ENCODE assay signal across 1 cellular context in the genomic region with DNA sequence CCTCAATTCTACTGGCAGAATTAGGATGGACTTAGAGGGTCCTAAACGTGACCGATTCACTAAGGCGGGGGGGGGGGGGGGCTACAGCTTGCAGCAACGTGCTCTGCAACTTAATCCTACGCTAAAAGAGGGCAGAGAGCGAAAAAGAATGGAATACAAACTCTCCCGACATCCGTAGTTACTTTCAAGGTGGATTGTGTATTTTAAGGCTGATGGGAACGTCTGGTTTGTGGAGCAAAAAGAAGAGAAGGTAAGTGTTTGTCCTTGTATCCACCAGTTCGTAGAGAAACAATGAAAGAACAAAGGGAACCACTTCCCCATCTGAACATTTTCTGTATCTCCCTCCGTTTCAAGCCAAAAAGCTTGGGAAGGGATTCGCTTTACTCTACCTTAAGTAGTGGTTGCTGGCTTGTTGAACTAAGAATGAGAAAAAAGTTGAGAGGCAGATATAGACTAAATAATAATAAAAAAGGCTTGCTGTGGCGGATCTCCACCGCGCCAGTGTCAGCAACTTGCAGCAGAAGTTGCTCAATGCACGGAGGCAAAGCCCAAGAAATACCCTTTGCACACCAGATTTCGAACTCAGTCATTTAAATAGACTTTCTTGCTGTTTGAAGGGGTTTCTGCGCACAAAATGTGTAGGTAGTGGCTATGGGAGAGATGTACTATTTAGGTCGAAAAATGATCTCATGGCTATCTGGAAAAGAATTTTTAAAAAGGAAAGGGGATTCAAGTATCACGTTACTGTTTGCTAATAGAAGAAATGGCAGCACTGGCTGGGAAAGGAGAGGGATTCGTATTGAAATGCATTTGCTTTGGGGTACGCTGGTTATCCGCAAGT.
TF ChIP-seq lines count a peak whose summit lies in the region.

No MANE protein-coding gene starts in this region.

TF ChIP-seq in HepG2, 621 proteins besides CTCF, POLR2A, EP300 and RAD21 (continued from another document and continues in another):
- TF ChIP-seq, protein P1, sequence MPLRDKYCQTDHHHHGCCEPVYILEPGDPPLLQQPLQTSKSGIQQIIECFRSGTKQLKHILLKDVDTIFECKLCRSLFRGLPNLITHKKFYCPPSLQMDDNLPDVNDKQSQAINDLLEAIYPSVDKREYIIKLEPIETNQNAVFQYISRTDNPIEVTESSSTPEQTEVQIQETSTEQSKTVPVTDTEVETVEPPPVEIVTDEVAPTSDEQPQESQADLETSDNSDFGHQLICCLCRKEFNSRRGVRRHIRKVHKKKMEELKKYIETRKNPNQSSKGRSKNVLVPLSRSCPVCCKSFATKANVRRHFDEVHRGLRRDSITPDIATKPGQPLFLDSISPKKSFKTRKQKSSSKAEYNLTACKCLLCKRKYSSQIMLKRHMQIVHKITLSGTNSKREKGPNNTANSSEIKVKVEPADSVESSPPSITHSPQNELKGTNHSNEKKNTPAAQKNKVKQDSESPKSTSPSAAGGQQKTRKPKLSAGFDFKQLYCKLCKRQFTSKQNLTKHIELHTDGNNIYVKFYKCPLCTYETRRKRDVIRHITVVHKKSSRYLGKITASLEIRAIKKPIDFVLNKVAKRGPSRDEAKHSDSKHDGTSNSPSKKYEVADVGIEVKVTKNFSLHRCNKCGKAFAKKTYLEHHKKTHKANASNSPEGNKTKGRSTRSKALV (CRISPR knock-in tag; IDR thresholded peaks at IDR 0.05): no peak
- TF ChIP-seq ZNF296 (CRISPR knock-in tag; conservative IDR thresholded peaks at IDR 0.05) (no peak), TOE1 (CRISPR knock-in tag; IDR thresholded peaks at IDR 0.05) (0 out of 2 replicates have a peak, but pooled peaks have one; percentile 11), ISL2 (CRISPR knock-in tag; IDR thresholded peaks at IDR 0.05) (no peak), ZNF556 (CRISPR knock-in tag; IDR thresholded peaks at IDR 0.05; ENCODE audit: borderline replicate concordance) (no peak), PAX8 (CRISPR knock-in tag; IDR thresholded peaks at IDR 0.05; ENCODE audit: borderline replicate concordance) (no peak), NR2F2 (IDR thresholded peaks at IDR 0.05; ENCODE audit: borderline replicate concordance, low read depth) (no peak), ZSCAN20 (CRISPR knock-in tag; IDR thresholded peaks at IDR 0.05; ENCODE audit: borderline replicate concordance) (no peak), ZNF709 (CRISPR knock-in tag; IDR thresholded peaks at IDR 0.05) (no peak), ZNF616 (CRISPR knock-in tag; IDR thresholded peaks at IDR 0.05; ENCODE audit: low read depth) (no peak), RARG (CRISPR knock-in tag; IDR thresholded peaks at IDR 0.05; ENCODE audit: low read depth) (no peak), ZNF776 (CRISPR knock-in tag; IDR thresholded peaks at IDR 0.05) (no peak), MED8 (CRISPR knock-in tag; IDR thresholded peaks at IDR 0.05; ENCODE audit: insufficient replicate concordance) (peak; percentile 42), THAP11 (CRISPR knock-in tag; IDR thresholded peaks at IDR 0.05) (no peak), ZNF614 (CRISPR knock-in tag; IDR thresholded peaks at IDR 0.05; ENCODE audit: borderline replicate concordance) (no peak), SOX13 (IDR thresholded peaks at IDR 0.05) (peak; percentile 50), SOX13 (CRISPR knock-in tag; conservative IDR thresholded peaks at IDR 0.05 in 1 of 2, IDR thresholded peaks at IDR 0.05 in 1 of 2) (peak; percentile 21 to 49; a peak in 1 of 4 replicates), SKI (IDR thresholded peaks at IDR 0.05; ENCODE audit: partially characterized antibody) (no peak), ZSCAN12 (CRISPR knock-in tag; IDR thresholded peaks at IDR 0.05) (no peak), ZNF343 (CRISPR knock-in tag; IDR thresholded peaks at IDR 0.05) (no peak), MZF1 (CRISPR knock-in tag; IDR thresholded peaks at IDR 0.05; ENCODE audit: borderline replicate concordance) (no peak), TBP (CRISPR knock-in tag; IDR thresholded peaks at IDR 0.05) (no peak), MATR3 (CRISPR knock-in tag; IDR thresholded peaks at IDR 0.05) (no peak), HOXA9 (CRISPR knock-in tag; IDR thresholded peaks at IDR 0.05; ENCODE audit: borderline replicate concordance) (0 out of 2 replicates have a peak, but pooled peaks have one; percentile 10), ZBTB3 (CRISPR knock-in tag; IDR thresholded peaks at IDR 0.05; ENCODE audit: borderline replicate concordance, low read depth) (no peak), ZNF225 (CRISPR knock-in tag; IDR thresholded peaks at IDR 0.05) (no peak), SALL2 (CRISPR knock-in tag; IDR thresholded peaks at IDR 0.05) (no peak), ZNF781 (CRISPR knock-in tag; IDR thresholded peaks at IDR 0.05; ENCODE audit: borderline replicate concordance, not compliant biosample characterization) (no peak), PHF5A (CRISPR knock-in tag; IDR thresholded peaks at IDR 0.05; ENCODE audit: low read depth, unreplicated experiment) (no peak), FOXJ3 (CRISPR knock-in tag; IDR thresholded peaks at IDR 0.05; ENCODE audit: borderline replicate concordance) (no peak), ATF7-NPFF (CRISPR knock-in tag; IDR thresholded peaks at IDR 0.05; ENCODE audit: low read depth) (peak; percentile 32; the same call in 1 of the 2 replicates), ATF1 (CRISPR knock-in tag; IDR thresholded peaks at IDR 0.05) (0 out of 2 replicates have a peak, but pooled peaks have one; percentile 13), ISX (CRISPR knock-in tag; conservative IDR thresholded peaks at IDR 0.05) (no peak), ZNF816 (CRISPR knock-in tag; IDR thresholded peaks at IDR 0.05; ENCODE audit: borderline replicate concordance) (peak; percentile 35; the same call in 1 of the 2 replicates), CEBPB (IDR thresholded peaks at IDR 0.05; ENCODE audit: borderline replicate concordance, low read depth, low read length) (peak; percentile 96), ZNF12 (CRISPR knock-in tag; IDR thresholded peaks at IDR 0.05) (no peak), ZNF670 (CRISPR knock-in tag; IDR thresholded peaks at IDR 0.05; ENCODE audit: borderline replicate concordance) (peak; percentile 58), SMC3 (IDR thresholded peaks at IDR 0.05; ENCODE audit: low read length) (peak; percentile 16; the same call in 1 of the 2 replicates), ZKSCAN5 (CRISPR knock-in tag; IDR thresholded peaks at IDR 0.05) (no peak), NCOA1 (CRISPR knock-in tag; IDR thresholded peaks at IDR 0.05) (no peak), RORA (CRISPR knock-in tag; IDR thresholded peaks at IDR 0.05) (no peak), ZBTB7B (CRISPR knock-in tag; IDR thresholded peaks at IDR 0.05) (no peak)
- TF ChIP-seq, protein P2, sequence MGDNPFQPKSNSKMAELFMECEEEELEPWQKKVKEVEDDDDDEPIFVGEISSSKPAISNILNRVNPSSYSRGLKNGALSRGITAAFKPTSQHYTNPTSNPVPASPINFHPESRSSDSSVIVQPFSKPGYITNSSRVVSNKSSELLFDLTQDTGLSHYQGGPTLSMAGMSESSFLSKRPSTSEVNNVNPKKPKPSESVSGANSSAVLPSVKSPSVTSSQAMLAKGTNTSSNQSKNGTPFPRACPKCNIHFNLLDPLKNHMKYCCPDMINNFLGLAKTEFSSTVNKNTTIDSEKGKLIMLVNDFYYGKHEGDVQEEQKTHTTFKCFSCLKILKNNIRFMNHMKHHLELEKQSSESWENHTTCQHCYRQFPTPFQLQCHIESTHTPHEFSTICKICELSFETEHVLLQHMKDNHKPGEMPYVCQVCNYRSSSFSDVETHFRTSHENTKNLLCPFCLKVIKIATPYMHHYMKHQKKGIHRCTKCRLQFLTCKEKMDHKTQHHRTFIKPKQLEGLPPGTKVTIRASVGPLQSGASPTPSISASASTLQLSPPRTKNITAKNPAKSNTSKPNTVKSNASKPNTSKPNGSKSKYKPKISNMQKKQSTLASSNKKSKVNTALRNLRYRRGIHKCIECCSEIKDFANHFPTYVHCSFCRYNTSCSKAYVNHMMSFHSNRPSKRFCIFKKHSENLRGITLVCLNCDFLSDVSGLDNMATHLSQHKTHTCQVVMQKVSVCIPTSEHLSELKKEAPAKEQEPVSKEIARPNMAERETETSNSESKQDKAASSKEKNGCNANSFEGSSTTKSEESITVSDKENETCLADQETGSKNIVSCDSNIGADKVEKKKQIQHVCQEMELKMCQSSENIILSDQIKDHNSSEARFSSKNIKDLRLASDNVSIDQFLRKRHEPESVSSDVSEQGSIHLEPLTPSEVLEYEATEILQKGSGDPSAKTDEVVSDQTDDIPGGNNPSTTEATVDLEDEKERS (CRISPR knock-in tag; IDR thresholded peaks at IDR 0.05): 0 out of 2 replicates have a peak, but pooled peaks have one; percentile 8
- TF ChIP-seq, protein P3, sequence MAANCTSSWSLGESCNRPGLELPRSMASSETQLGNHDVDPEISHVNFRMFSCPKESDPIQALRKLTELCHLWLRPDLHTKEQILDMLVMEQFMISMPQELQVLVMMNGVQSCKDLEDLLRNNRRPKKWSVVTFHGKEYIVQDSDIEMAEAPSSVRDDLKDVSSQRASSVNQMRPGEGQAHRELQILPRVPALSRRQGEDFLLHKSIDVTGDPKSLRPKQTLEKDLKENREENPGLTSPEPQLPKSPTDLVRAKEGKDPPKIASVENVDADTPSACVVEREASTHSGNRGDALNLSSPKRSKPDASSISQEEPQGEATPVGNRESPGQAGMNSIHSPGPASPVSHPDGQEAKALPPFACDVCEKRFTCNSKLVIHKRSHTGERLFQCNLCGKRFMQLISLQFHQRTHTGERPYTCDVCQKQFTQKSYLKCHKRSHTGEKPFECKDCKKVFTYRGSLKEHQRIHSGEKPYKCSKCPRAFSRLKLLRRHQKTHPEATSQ (CRISPR knock-in tag; IDR thresholded peaks at IDR 0.05; ENCODE audit: borderline replicate concordance): no peak
- TF ChIP-seq, protein P4, sequence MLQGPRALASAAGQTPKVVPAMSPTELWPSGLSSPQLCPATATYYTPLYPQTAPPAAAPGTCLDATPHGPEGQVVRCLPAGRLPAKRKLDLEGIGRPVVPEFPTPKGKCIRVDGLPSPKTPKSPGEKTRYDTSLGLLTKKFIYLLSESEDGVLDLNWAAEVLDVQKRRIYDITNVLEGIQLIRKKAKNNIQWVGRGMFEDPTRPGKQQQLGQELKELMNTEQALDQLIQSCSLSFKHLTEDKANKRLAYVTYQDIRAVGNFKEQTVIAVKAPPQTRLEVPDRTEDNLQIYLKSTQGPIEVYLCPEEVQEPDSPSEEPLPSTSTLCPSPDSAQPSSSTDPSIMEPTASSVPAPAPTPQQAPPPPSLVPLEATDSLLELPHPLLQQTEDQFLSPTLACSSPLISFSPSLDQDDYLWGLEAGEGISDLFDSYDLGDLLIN (CRISPR knock-in tag; IDR thresholded peaks at IDR 0.05; ENCODE audit: borderline replicate concordance): no peak
- TF ChIP-seq, protein P5, sequence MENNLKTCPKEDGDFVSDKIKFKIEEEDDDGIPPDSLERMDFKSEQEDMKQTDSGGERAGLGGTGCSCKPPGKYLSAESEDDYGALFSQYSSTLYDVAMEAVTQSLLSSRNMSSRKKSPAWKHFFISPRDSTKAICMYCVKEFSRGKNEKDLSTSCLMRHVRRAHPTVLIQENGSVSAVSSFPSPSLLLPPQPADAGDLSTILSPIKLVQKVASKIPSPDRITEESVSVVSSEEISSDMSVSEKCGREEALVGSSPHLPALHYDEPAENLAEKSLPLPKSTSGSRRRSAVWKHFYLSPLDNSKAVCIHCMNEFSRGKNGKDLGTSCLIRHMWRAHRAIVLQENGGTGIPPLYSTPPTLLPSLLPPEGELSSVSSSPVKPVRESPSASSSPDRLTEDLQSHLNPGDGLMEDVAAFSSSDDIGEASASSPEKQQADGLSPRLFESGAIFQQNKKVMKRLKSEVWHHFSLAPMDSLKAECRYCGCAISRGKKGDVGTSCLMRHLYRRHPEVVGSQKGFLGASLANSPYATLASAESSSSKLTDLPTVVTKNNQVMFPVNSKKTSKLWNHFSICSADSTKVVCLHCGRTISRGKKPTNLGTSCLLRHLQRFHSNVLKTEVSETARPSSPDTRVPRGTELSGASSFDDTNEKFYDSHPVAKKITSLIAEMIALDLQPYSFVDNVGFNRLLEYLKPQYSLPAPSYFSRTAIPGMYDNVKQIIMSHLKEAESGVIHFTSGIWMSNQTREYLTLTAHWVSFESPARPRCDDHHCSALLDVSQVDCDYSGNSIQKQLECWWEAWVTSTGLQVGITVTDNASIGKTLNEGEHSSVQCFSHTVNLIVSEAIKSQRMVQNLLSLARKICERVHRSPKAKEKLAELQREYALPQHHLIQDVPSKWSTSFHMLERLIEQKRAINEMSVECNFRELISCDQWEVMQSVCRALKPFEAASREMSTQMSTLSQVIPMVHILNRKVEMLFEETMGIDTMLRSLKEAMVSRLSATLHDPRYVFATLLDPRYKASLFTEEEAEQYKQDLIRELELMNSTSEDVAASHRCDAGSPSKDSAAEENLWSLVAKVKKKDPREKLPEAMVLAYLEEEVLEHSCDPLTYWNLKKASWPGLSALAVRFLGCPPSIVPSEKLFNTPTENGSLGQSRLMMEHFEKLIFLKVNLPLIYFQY (CRISPR knock-in tag; IDR thresholded peaks at IDR 0.05; ENCODE audit: borderline replicate concordance): no peak
- TF ChIP-seq, protein P6, sequence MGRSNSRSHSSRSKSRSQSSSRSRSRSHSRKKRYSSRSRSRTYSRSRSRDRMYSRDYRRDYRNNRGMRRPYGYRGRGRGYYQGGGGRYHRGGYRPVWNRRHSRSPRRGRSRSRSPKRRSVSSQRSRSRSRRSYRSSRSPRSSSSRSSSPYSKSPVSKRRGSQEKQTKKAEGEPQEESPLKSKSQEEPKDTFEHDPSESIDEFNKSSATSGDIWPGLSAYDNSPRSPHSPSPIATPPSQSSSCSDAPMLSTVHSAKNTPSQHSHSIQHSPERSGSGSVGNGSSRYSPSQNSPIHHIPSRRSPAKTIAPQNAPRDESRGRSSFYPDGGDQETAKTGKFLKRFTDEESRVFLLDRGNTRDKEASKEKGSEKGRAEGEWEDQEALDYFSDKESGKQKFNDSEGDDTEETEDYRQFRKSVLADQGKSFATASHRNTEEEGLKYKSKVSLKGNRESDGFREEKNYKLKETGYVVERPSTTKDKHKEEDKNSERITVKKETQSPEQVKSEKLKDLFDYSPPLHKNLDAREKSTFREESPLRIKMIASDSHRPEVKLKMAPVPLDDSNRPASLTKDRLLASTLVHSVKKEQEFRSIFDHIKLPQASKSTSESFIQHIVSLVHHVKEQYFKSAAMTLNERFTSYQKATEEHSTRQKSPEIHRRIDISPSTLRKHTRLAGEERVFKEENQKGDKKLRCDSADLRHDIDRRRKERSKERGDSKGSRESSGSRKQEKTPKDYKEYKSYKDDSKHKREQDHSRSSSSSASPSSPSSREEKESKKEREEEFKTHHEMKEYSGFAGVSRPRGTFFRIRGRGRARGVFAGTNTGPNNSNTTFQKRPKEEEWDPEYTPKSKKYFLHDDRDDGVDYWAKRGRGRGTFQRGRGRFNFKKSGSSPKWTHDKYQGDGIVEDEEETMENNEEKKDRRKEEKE (IDR thresholded peaks at IDR 0.05): no peak
- TF ChIP-seq, protein P7, sequence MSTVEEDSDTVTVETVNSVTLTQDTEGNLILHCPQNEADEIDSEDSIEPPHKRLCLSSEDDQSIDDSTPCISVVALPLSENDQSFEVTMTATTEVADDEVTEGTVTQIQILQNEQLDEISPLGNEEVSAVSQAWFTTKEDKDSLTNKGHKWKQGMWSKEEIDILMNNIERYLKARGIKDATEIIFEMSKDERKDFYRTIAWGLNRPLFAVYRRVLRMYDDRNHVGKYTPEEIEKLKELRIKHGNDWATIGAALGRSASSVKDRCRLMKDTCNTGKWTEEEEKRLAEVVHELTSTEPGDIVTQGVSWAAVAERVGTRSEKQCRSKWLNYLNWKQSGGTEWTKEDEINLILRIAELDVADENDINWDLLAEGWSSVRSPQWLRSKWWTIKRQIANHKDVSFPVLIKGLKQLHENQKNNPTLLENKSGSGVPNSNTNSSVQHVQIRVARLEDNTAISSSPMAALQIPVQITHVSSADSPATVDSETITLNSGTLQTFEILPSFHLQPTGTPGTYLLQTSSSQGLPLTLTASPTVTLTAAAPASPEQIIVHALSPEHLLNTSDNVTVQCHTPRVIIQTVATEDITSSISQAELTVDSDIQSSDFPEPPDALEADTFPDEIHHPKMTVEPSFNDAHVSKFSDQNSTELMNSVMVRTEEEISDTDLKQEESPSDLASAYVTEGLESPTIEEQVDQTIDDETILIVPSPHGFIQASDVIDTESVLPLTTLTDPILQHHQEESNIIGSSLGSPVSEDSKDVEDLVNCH (CRISPR knock-in tag; IDR thresholded peaks at IDR 0.05): no peak
